Comparison of ENCODE assay signal across 26 cellular contexts in genomic region chr3:162166543-162166942, GRCh38.
"Had no signal": no experiment of that assay in that cellular context is flagged by ENCODE, and none has a peak within 500 bp of the region (broad histone marks: within the 10 kb centered on the region; RNA-seq: fewer than 3 reads in every experiment).

No MANE protein-coding gene starts in this region.

- DNase-seq: activated CD4-positive, alpha-beta memory T cell treated with anti-CD3 and anti-CD28 coated beads for 36 hours; activated CD4-positive, alpha-beta T cell treated with anti-CD3 and anti-CD28 coated beads, Interleukin-2, amount 10 ng/mL, durations not matched to agents 7 days and 5 days; activated CD4-positive, CD25-positive, alpha-beta regulatory T cell; activated CD8-positive, alpha-beta memory T cell treated with anti-CD3 and anti-CD28 coated beads for 24 hours; activated effector memory CD4-positive, alpha-beta T cell treated with anti-CD3 and anti-CD28 coated beads, Interleukin-2, amount 50 U/mL, for 16 hours; activated naive CD4-positive, alpha-beta T cell treated with Interleukin-2 at 50 U/mL for 16 hours; activated naive CD8-positive, alpha-beta T cell treated with anti-CD3 and anti-CD28 coated beads, Interleukin-2, amount 50 U/mL, for 24 hours; activated T-cell treated with anti-CD3 and anti-CD28 coated beads, Interleukin-2, amount 50 U/mL, for 4 hours; amygdala; brain microvascular endothelial cell; cerebellar nuclear complex; MG63; MV-4-11; NCI-H1105; NCI-H1436; NCI-H1694 treated with DMSO at 0.1 percent for 48 hours; NCI-H2081; NCI-H446; NCI-H524; SHP77; T-helper 1 cell had no signal

- ATAC-seq: activated naive CD4-positive, alpha-beta T cell treated with anti-CD3 and anti-CD28 coated beads, Interleukin-2, amount 50 U/mL, for 72 hours; activated naive CD8-positive, alpha-beta T cell treated with anti-CD3 and anti-CD28 coated beads, Interleukin-2, amount 50 U/mL, for 24 hours; activated T-cell treated with anti-CD3 and anti-CD28 coated beads, Interleukin-2, amount 50 U/mL, for 4 hours had no signal

- H3K27me3 ChIP-seq: brain microvascular endothelial cell, cardiac muscle cell, MG63, SJSA1 had no signal

- H3K4me1 ChIP-seq: SJSA1 had no signal

- H3K36me3 ChIP-seq: brain microvascular endothelial cell, cardiac muscle cell, MG63, SJSA1 had no signal

- H3K9ac ChIP-seq: KMS-11 had no signal

- H3K4me3 ChIP-seq: cardiac muscle cell, MG63, SJSA1 had no signal

- H3K9me3 ChIP-seq: MG63, SJSA1 had no signal

- H3K27ac ChIP-seq: brain microvascular endothelial cell, cardiac muscle cell, KMS-11, SJSA1, VCaP had no signal
